ENCODE assay signal across 13 cellular contexts in genomic region chr4:153023692-153024394, GRCh38.
A peak's percentile ranks its signal among the peaks of the same experiment; 100 is the strongest.
DNase-seq lines count a peak whose midpoint lies in the region; ATAC-seq and TF ChIP-seq lines count a peak whose summit lies in the region.
"Had no signal": no experiment of that assay in that cellular context is flagged by ENCODE, and none has a peak within 500 bp of the region (broad histone marks: within the 10 kb centered on the region; RNA-seq: fewer than 3 reads in every experiment).

No MANE protein-coding gene starts in this region.

- intact Hi-C loops in right cardiac atrium (cut with DNase I): no loop called here

- peak; percentile 28 for DNase-seq in DMS79 (lab: John Stamatoyannopoulos, UW)
- peak; percentile 13 for DNase-seq in NB4 (ENCODE audit: low read depth)
- peak; percentile 93 for DNase-seq in OCI-M1 (lab: John Stamatoyannopoulos, UW)
- peak; percentile 83 to 90 for DNase-seq in foreskin keratinocyte
- DNase-seq in NCI-H2196 treated with DMSO at 0.1 percent for 48 hours (lab: John Stamatoyannopoulos, UW; ENCODE audit: unreplicated experiment): no peak
- DNase-seq in right cardiac atrium: no peak
- no peak for DNase-seq in dedifferentiated amniotic fluid mesenchymal stem cell (ENCODE audit: extremely low spot score)
- DNase-seq: activated CD8-positive, alpha-beta memory T cell treated with anti-CD3 and anti-CD28 coated beads, Interleukin-2, amount 50 U/mL, for 48 hours; activated naive CD4-positive, alpha-beta T cell treated with anti-CD3 and anti-CD28 coated beads, Interleukin-2, amount 10 ng/mL, durations not matched to agents 7 days and 5 days; effector CD4-positive, alpha-beta T cell; foreskin fibroblast had no signal

- TF ChIP-seq POLR2A in NB4 (IDR thresholded peaks at IDR 0.05; ENCODE audit: extremely low read depth, insufficient read length): no peak

- H3K27me3 ChIP-seq in foreskin keratinocyte (no peaks in the 10 kb centered on the region), right cardiac atrium (ENCODE audit: control insufficient read depth, insufficient read depth) (no peaks in the 10 kb centered on the region)

- 74% methylated on average over 17 of the region's 17 CpGs for WGBS in right cardiac atrium

- H3K4me3 ChIP-seq in NB4 (ENCODE audit: low read depth, low read length) (no peak overlapping the region), right cardiac atrium (ENCODE audit: low read length) (no peak overlapping the region)
- H3K4me3 ChIP-seq: smooth muscle cell had no signal

- peaks cover 22% of the 10 kb centered on the region for H3K4me1 ChIP-seq in foreskin keratinocyte
- no peaks in the 10 kb centered on the region for H3K4me1 ChIP-seq in right cardiac atrium (ENCODE audit: control insufficient read depth, insufficient read depth, low read length)

- no peaks in the 10 kb centered on the region for H3K9me3 ChIP-seq in right cardiac atrium (ENCODE audit: control insufficient read depth, low read length)

- peak overlapping the region; percentile 43 for H3K27ac ChIP-seq in foreskin keratinocyte
- no peak overlapping the region for H3K27ac ChIP-seq in right cardiac atrium (ENCODE audit: low read length)

- TF ChIP-seq CTCF in NB4 (IDR thresholded peaks at IDR 0.05; ENCODE audit: low read depth, low read length): no peak
- no peak for TF ChIP-seq CTCF in foreskin keratinocyte (conservative IDR thresholded peaks at IDR 0.05)

- ATAC-seq in foreskin keratinocyte (peak; percentile 96), right cardiac atrium (no peak), HG03039 (IDR thresholded peaks at IDR 0.05; ENCODE audit: unreplicated experiment) (no peak)

Comparison
In these comparisons a context has a peak if more than half of its experiments do, and no peak if none do; other contexts are left out.
1. DNase-seq: peak in DMS79 (single experiment), NB4 (single experiment), OCI-M1 (single experiment) and foreskin keratinocyte (2 of 2); none in NCI-H2196 treated with DMSO at 0.1 percent for 48 hours (single experiment), right cardiac atrium (0 of 3) and dedifferentiated amniotic fluid mesenchymal stem cell (single experiment).